Comparison of ENCODE assay signal across 8 cellular contexts in the genomic region with DNA sequence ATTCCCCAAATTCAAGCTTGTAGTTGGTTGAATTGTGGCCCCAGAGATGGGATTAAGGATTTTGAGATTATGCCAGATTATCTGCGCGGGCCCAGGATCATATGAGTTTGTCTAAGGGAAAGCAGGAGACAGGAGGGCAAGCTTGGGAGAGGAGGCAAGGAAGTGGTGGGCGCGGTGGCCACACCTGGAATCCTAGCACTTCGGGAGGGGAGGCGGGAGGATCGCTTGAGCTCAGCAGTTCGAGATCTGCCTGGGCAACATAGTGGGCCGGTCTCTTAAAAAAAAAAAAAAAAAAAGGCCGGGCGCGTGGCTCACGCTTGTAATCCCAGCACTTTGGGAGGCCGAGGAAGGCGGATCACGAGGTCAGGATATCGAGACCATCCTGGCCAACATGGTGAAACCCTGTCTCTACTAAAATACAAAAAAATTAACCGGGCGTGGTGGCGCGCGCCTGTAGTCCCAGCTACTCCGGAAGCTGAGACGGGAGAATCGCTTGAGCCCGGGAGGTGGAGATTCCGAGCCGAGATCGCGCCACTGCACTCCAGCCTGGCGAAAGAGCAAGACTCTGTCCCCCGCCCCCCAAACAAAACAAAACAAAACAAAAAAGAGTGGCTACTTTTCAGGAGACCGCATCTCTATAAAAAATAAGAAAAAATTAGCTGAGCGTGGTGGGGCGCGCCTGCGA. TPM values are rescaled to one million over a fixed set of nuclear protein-coding genes. Genes with fewer than 3 reads are reported as not detected.
DNase-seq lines count a peak whose midpoint lies in the region; ATAC-seq and TF ChIP-seq lines count a peak whose summit lies in the region.

No MANE protein-coding gene starts in this region.

- H3K27me3 ChIP-seq in GM06990 (replicated peaks; ENCODE audit: control insufficient read depth, insufficient read depth, low read length) (no peaks in the 10 kb centered on the region), heart right ventricle (no peaks in the 10 kb centered on the region), skeletal muscle satellite cell (ENCODE audit: control insufficient read depth, insufficient read depth, low read length) (no peaks in the 10 kb centered on the region)

- intact Hi-C loops in heart right ventricle (cut with DNase I) = loop anchor here in 5 of 10 donors (1.0 to 5.0 kb wide), 4 partner anchors 31 to 96 kb away; a partner anchor contains a TSS

- H3K4me1 ChIP-seq in heart right ventricle (peaks cover 5 to 40% (median 22%) of the 10 kb centered on the region in 9 donors), skeletal muscle satellite cell (ENCODE audit: control insufficient read depth, insufficient read depth, low read length) (peaks cover 8% of the 10 kb centered on the region)

- peak overlapping the region; percentile 73 for H3K4me3 ChIP-seq in GM06990 (replicated peaks; ENCODE audit: low read depth, low read length)
- peak overlapping the region; percentile 52 to 98 (median 80) for H3K4me3 ChIP-seq in heart right ventricle
- peak overlapping the region; percentile 89 for H3K4me3 ChIP-seq in skeletal muscle satellite cell (ENCODE audit: low read length)

- 32 to 33% methylated on average over 33 to 37 of the region's 37 CpGs for WGBS in heart right ventricle, 2 donors

- DNase-seq in GM06990 (ENCODE audit: extremely low read depth, insufficient read length) (no peak), heart right ventricle (no peak), A172 (ENCODE audit: low spot score) (no peak), NCI-H1092 treated with DMSO at 0.1 percent for 48 hours (lab: John Stamatoyannopoulos, UW) (no peak)
- peak; percentile 43 to 64 for DNase-seq in activated CD4-positive, alpha-beta T cell treated with anti-CD3 and anti-CD28 coated beads, Interleukin-2, amount 50 U/mL, for 48 hours

- H3K36me3 ChIP-seq in GM06990 (ENCODE audit: control insufficient read depth, insufficient read depth, low read length) (peaks cover 7% of the 10 kb centered on the region), heart right ventricle (peaks cover 0 to 26% (median 16%) of the 10 kb centered on the region in 9 donors), skeletal muscle satellite cell (ENCODE audit: insufficient read depth, low read length) (peaks cover 17% of the 10 kb centered on the region)

- ATAC-seq in HG02852 (IDR thresholded peaks at IDR 0.05; ENCODE audit: unreplicated experiment) (peak; percentile 5), heart right ventricle (peak in 6 of 8 donors; percentile 1 to 12 (median 4)), GM21423 (IDR thresholded peaks at IDR 0.05; ENCODE audit: unreplicated experiment) (no peak)

- peak overlapping the region; percentile 99 for H3K4me2 ChIP-seq in skeletal muscle satellite cell (ENCODE audit: low read length)

- peak overlapping the region; percentile 88 to 96 (median 92) for H3K27ac ChIP-seq in heart right ventricle

- TF ChIP-seq CTCF in GM06990 (IDR thresholded peaks at IDR 0.05; ENCODE audit: insufficient read depth, low read length, poor library complexity, severe bottlenecking) = no peak
- no peak for TF ChIP-seq CTCF in heart right ventricle (IDR thresholded peaks at IDR 0.05)

- H3K9ac ChIP-seq in skeletal muscle satellite cell (ENCODE audit: low read depth, low read length) = peak overlapping the region; percentile 79

- H3K9me3 ChIP-seq in heart right ventricle = no peaks in the 10 kb centered on the region
- H3K9me3 ChIP-seq in skeletal muscle satellite cell (replicated peaks; ENCODE audit: low read length) = no peaks in the 10 kb centered on the region

RNA-seq across cellular contexts. Expression of a gene that starts 0.9 kb away (rescaled TPM):
- total RNA-seq in heart right ventricle = 10 to 100 TPM in 1 of 10 donors, 1 to 10 TPM in 9; 5.1 to 14.8 (median 7.5) TPM
- polyA plus RNA-seq in heart right ventricle = 10 to 100 TPM; 13.7 to 17.4 TPM
- 15.9 and 21.3 TPM in 2 replicates for total RNA-seq in skeletal muscle satellite cell (2012; rRNA removed)
- 13.6 and 17.5 TPM in 2 replicates for total RNA-seq in A172 (2014; rRNA removed; shearing (Covaris generic))

RNA-seq across cellular contexts. Expression of a gene that starts 21.5 kb away (rescaled TPM):
- 10 to 100 TPM; 14.1 to 20.5 (median 19.3) TPM for total RNA-seq in heart right ventricle
- 10 to 100 TPM in 1 of 2 donors, 1 to 10 TPM in 1; 6.6 to 18.9 TPM for polyA plus RNA-seq in heart right ventricle
- 12.4 and 13.3 TPM in 2 replicates for total RNA-seq in skeletal muscle satellite cell (2012; rRNA removed)
- 6.6 and 6.8 TPM in 2 replicates for total RNA-seq in A172 (2014; rRNA removed; shearing (Covaris generic))

RNA-seq across cellular contexts. Expression of a gene that starts 33.8 kb away (rescaled TPM):
- 10 to 100 TPM; 30.2 to 77.7 (median 51.6) TPM for total RNA-seq in heart right ventricle
- 10 to 100 TPM; 10.7 to 37.2 TPM for polyA plus RNA-seq in heart right ventricle
- 4.6 and 4.8 TPM in 2 replicates for total RNA-seq in skeletal muscle satellite cell (2012; rRNA removed)
- 6.9 and 8.0 TPM in 2 replicates for total RNA-seq in A172 (2014; rRNA removed; shearing (Covaris generic))

Comparison
In these comparisons a context has a peak if more than half of its experiments do, and no peak if none do; other contexts are left out.
1. DNase-seq: peak in activated CD4-positive, alpha-beta T cell treated with anti-CD3 and anti-CD28 coated beads, Interleukin-2, amount 50 U/mL, for 48 hours (2 of 2); none in GM06990 (single experiment), heart right ventricle (0 of 2), A172 (single experiment) and NCI-H1092 treated with DMSO at 0.1 percent for 48 hours (single experiment).
2. Peak in every context shown above with its lines, with median percentiles within 50 percentile points of each other: H3K4me3 ChIP-seq.